In genomic region chr22:39514373-39514973, GRCh38 we compare ENCODE assay signal across 9 cellular contexts. TPM values are rescaled to one million over a fixed set of nuclear protein-coding genes. Genes with fewer than 3 reads are reported as not detected.
DNase-seq lines count a peak whose midpoint lies in the region; ATAC-seq and TF ChIP-seq lines count a peak whose summit lies in the region.
"Had no signal": no experiment of that assay in that cellular context is flagged by ENCODE, and none has a peak within 500 bp of the region (broad histone marks: within the 10 kb centered on the region; RNA-seq: fewer than 3 reads in every experiment).

No MANE protein-coding gene starts in this region.

- peaks cover 50% of the 10 kb centered on the region for H3K79me2 ChIP-seq in Loucy (ENCODE audit: insufficient read depth, low read length)

- no peak overlapping the region for H3K4me2 ChIP-seq in Loucy (ENCODE audit: low read depth, low read length, poor library complexity, severe bottlenecking)

- no peaks in the 10 kb centered on the region for H3K9me2 ChIP-seq in Loucy (replicated peaks; ENCODE audit: low read depth, low read length)

- TF ChIP-seq CTCF in Loucy (conservative IDR thresholded peaks at IDR 0.05; ENCODE audit: low read length) = peak; percentile 77
- peak; percentile 78 for TF ChIP-seq CTCF in fibroblast of the aortic adventitia (IDR thresholded peaks at IDR 0.05; ENCODE audit: insufficient read depth, low read length)
- peak; percentile 66 for TF ChIP-seq CTCF in psoas muscle (IDR thresholded peaks at IDR 0.05)

- no peak overlapping the region for H3K9ac ChIP-seq in Loucy (ENCODE audit: low read depth, low read length, poor library complexity, severe bottlenecking)

- H3K4me3 ChIP-seq in Loucy (ENCODE audit: low read length, poor library complexity, severe bottlenecking) (no peak overlapping the region), fibroblast of the aortic adventitia (ENCODE audit: low read depth, low read length) (no peak overlapping the region), psoas muscle (no peak overlapping the region)

- no peaks in the 10 kb centered on the region; the same call in 1 of the 2 replicates for H3F3A ChIP-seq in Loucy (ENCODE audit: low read depth)

- peaks cover 12% of the 10 kb centered on the region for H4K20me1 ChIP-seq in Loucy (ENCODE audit: insufficient read depth, low read length, poor library complexity, severe bottlenecking)

- H2AFZ ChIP-seq in Loucy (ENCODE audit: low read length) = no peak overlapping the region

- 38 to 47% (median 44%) methylated on average over 8 of the region's 8 CpGs for WGBS in psoas muscle, 3 donors

- H3K27ac ChIP-seq in psoas muscle = no peak overlapping the region

- ATAC-seq in psoas muscle = peak; percentile 31 to 58 (median 36)

- intact Hi-C loops in psoas muscle (cut with DNase I) = loop anchor here in 1 of 2 donors (10.0 kb wide), 1 partner anchor 170 kb away; the partner anchor contains the start of gene SYNGR1

- H3K27me3 ChIP-seq in Loucy (ENCODE audit: insufficient read depth, low read length, poor library complexity, severe bottlenecking) = no peaks in the 10 kb centered on the region
- H3K27me3 ChIP-seq in psoas muscle (ENCODE audit: insufficient read depth in 3 of 3, low read length in 2 of 3) = no peaks in the 10 kb centered on the region

- H3K36me3 ChIP-seq in Loucy (ENCODE audit: insufficient read depth, low read length) (peaks cover 69% of the 10 kb centered on the region; the same call in 1 of the 2 replicates), psoas muscle (ENCODE audit: insufficient read depth in 1 of 2, low read depth in 1 of 2) (peaks cover 3 to 74% of the 10 kb centered on the region in 2 donors)

- DNase-seq in D341Med (ENCODE audit: low spot score) = peak; percentile 68
- DNase-seq in activated CD8-positive, alpha-beta memory T cell treated with anti-CD3 and anti-CD28 coated beads, Interleukin-2, amount 50 U/mL, for 4 hours = peak; percentile 58
- peak; percentile 55 for DNase-seq in fibroblast of the aortic adventitia (ENCODE audit: low read depth)
- peak in 1 of 2 donors; percentile 64 for DNase-seq in psoas muscle
- no peak for DNase-seq in iPS-NIHi7 (ENCODE audit: extremely low spot score)
- DNase-seq in H4 (ENCODE audit: low spot score) = no peak
- no peak for DNase-seq in A172 (ENCODE audit: low spot score)

- no peaks in the 10 kb centered on the region for H3K9me3 ChIP-seq in Loucy (ENCODE audit: insufficient read depth, low read depth, low read length)
- H3K9me3 ChIP-seq in psoas muscle = no peaks in the 10 kb centered on the region

- H3K4me1 ChIP-seq in Loucy (ENCODE audit: insufficient read depth, low read length, poor library complexity, severe bottlenecking) (peaks cover 11% of the 10 kb centered on the region), psoas muscle (peaks cover 19% of the 10 kb centered on the region)

RNA-seq across cellular contexts. Expression of gene ATF4, which starts 5.9 kb away (rescaled TPM):
- 259 and 946 TPM in 2 replicates for total RNA-seq in fibroblast of the aortic adventitia (ENCODE audit: low replicate concordance)
- total RNA-seq in psoas muscle = 100 to 1,000 TPM; 246 to 839 (median 408) TPM
- polyA plus RNA-seq in psoas muscle = 1,000 to 10,000 TPM; 1,006 to 1,369 (median 1,295) TPM
- total RNA-seq in H4 (2014; rRNA removed; shearing (Covaris generic)) = 379 and 444 TPM in 2 replicates
- total RNA-seq in A172 (2014; rRNA removed; shearing (Covaris generic)) = 90.9 and 114 TPM in 2 replicates

RNA-seq across cellular contexts. Expression of gene MIEF1, which starts 12.4 kb away (rescaled TPM):
- total RNA-seq in fibroblast of the aortic adventitia (ENCODE audit: low replicate concordance) = 24.0 and 27.7 TPM in 2 replicates
- 10 to 100 TPM in 2 of 4 donors, 1 to 10 TPM in 2; 8.6 to 18.7 (median 13.3) TPM for total RNA-seq in psoas muscle
- polyA plus RNA-seq in psoas muscle = 10 to 100 TPM in 2 of 3 donors, 1 to 10 TPM in 1; 7.4 to 20.9 (median 14.0) TPM
- 18.0 and 19.8 TPM in 2 replicates for total RNA-seq in H4 (2014; rRNA removed; shearing (Covaris generic))
- total RNA-seq in A172 (2014; rRNA removed; shearing (Covaris generic)) = 14.0 and 15.8 TPM in 2 replicates

RNA-seq across cellular contexts. Expression of gene RPS19BP1, which starts 18.1 kb away (rescaled TPM):
- total RNA-seq in fibroblast of the aortic adventitia (ENCODE audit: low replicate concordance) (39.6 and 108 TPM in 2 replicates), psoas muscle (10 to 100 TPM; 34.0 to 52.6 (median 42.6) TPM)
- 100 to 1,000 TPM; 143 to 313 (median 186) TPM for polyA plus RNA-seq in psoas muscle
- total RNA-seq in H4 (2014; rRNA removed; shearing (Covaris generic)) = 92.5 and 123 TPM in 2 replicates
- 81.4 and 87.3 TPM in 2 replicates for total RNA-seq in A172 (2014; rRNA removed; shearing (Covaris generic))

RNA-seq across cellular contexts. Expression of gene CACNA1I, which starts 56.1 kb away (rescaled TPM):
- total RNA-seq in fibroblast of the aortic adventitia (ENCODE audit: low replicate concordance) = under 0.01 and 0.08 TPM in 2 replicates
- total RNA-seq in psoas muscle = under 1 TPM in 2 of 4 donors, not detected in 2; 0.04 to 0.06 TPM
- polyA plus RNA-seq in psoas muscle = under 1 TPM; 0.01 to 0.14 (median 0.01) TPM
- total RNA-seq in H4 (2014; rRNA removed; shearing (Covaris generic)) = 0.19 TPM in 1 of 2 replicates, not detected in the other
- total RNA-seq in A172 (2014; rRNA removed; shearing (Covaris generic)) = 0.02 and 0.05 TPM in 2 replicates
- total RNA-seq: LHCN-M2 had no signal

RNA-seq across cellular contexts. Expression of gene MGAT3, which starts 57.7 kb away (rescaled TPM):
- 0.27 and 2.0 TPM in 2 replicates for total RNA-seq in fibroblast of the aortic adventitia (ENCODE audit: low replicate concordance)
- 1 to 10 TPM; 1.4 to 2.2 (median 1.8) TPM for total RNA-seq in psoas muscle
- under 1 TPM; 0.53 to 0.65 (median 0.56) TPM for polyA plus RNA-seq in psoas muscle
- 0.80 and 1.1 TPM in 2 replicates for total RNA-seq in H4 (2014; rRNA removed; shearing (Covaris generic))
- 1.3 and 3.1 TPM in 2 replicates for total RNA-seq in A172 (2014; rRNA removed; shearing (Covaris generic))
- total RNA-seq: LHCN-M2 had no signal

Comparison
In these comparisons a context has a peak if more than half of its experiments do, and no peak if none do; other contexts are left out.
1. DNase-seq: peak in D341Med (single experiment), activated CD8-positive, alpha-beta memory T cell treated with anti-CD3 and anti-CD28 coated beads, Interleukin-2, amount 50 U/mL, for 4 hours (single experiment) and fibroblast of the aortic adventitia (single experiment); none in iPS-NIHi7 (single experiment), H4 (single experiment) and A172 (single experiment).
2. Peak in every context shown above with its lines, with median percentiles within 50 percentile points of each other: CTCF ChIP-seq.